In genomic region chr10:30709700-30710358, GRCh38 we compare ENCODE assay signal across 17 cellular contexts.
"Had no signal": no experiment of that assay in that cellular context is flagged by ENCODE, and none has a peak within 500 bp of the region (broad histone marks: within the 10 kb centered on the region; RNA-seq: fewer than 3 reads in every experiment).

No MANE protein-coding gene starts in this region.

- H3K36me3 Mint-ChIP-seq: type B pancreatic cell had no signal

- H3K27ac Mint-ChIP-seq: activated naive CD8-positive, alpha-beta T cell treated with anti-CD3 and anti-CD28 coated beads, Interleukin-2, amount 10 ng/mL, durations not matched to agents 7 days and 5 days; stimulated activated naive B cell treated with anti-CD40 and anti-IgM and Interleukin-4, amounts not matched to agents 10 μg/mL and 1 μg/mL and 100 μg/mL, for 72 hours; type B pancreatic cell had no signal

- H3K4me3 Mint-ChIP-seq: activated naive CD8-positive, alpha-beta T cell treated with anti-CD3 and anti-CD28 coated beads, Interleukin-2, amount 10 ng/mL, durations not matched to agents 7 days and 5 days; stimulated activated naive B cell treated with anti-CD40 and anti-IgM and Interleukin-4, amounts not matched to agents 10 μg/mL and 1 μg/mL and 100 μg/mL, for 72 hours; type B pancreatic cell had no signal

- DNase-seq: activated CD4-positive, alpha-beta T cell treated with anti-CD3 and anti-CD28 coated beads for 1 hour; activated CD4-positive, alpha-beta T cell treated with anti-CD3 and anti-CD28 coated beads, Interleukin-2, amount 50 U/mL, for 4 hours; activated naive CD8-positive, alpha-beta T cell treated with anti-CD3 and anti-CD28 coated beads, Interleukin-2, amount 10 ng/mL, durations not matched to agents 7 days and 5 days; amygdala; cortex of kidney; foreskin fibroblast; lower lobe of right lung; mucosa of descending colon; naive B cell; nucleus accumbens; posterior cingulate gyrus; small intestine; stimulated activated CD4-positive, alpha-beta T cell treated with anti-CD3 and anti-CD28 coated beads, Interleukin-2, amount 100 ng/mL, for 24 hours; stimulated activated naive B cell treated with anti-CD40 and anti-IgM and Interleukin-4, amounts not matched to agents 10 μg/mL and 1 μg/mL and 100 μg/mL, for 72 hours; T-helper 1 cell; WERI-Rb-1 had no signal

- H3K27me3 Mint-ChIP-seq: activated naive CD8-positive, alpha-beta T cell treated with anti-CD3 and anti-CD28 coated beads, Interleukin-2, amount 10 ng/mL, durations not matched to agents 7 days and 5 days; naive B cell had no signal
